In the genomic region with DNA sequence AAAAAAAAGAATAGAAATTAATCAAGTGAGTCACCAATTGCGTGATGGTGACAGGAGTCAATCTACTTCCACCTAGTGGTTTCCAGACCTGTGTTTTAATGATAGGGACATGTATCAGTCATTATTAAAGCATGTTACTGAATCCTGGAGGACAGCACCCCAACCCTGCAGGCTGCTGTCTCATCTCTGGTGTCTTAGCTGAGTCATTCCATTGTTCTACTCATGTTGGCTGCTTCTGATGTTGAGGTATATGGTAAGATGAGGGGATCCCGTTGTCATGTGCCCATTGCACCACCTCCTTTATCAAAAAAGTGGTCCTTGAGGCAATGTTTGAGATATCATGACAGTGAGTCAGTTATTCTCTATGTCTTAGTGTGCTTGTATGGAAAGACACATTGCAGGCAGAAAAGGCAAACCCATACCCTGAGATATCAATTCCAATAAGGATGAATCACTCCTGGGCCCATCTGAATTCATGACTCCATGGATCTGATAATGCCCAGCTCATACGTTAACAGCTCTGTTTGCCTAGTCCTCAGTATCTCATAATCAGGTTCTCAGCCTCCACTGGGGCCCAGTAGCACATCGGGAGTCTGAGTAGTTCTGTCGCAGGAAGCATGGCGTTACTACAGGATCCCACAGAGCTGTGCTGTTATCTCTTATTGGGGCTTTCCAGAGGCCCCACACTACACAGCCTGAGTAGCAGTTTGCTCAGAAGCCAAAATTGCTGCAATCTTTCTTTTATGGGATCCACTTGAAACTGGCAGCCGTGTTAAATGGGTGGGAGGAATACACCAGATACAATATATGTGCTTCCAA, we compare ENCODE assay signal across 1 cellular context.
A peak's percentile ranks its signal among the peaks of the same experiment; 100 is the strongest.
TF ChIP-seq lines count a peak whose summit lies in the region.

No MANE protein-coding gene starts in this region.

TF ChIP-seq in K562, 482 proteins besides CTCF, POLR2A, EP300 and RAD21 (continued from another document and continues in another):
- TF ChIP-seq, protein P1, sequence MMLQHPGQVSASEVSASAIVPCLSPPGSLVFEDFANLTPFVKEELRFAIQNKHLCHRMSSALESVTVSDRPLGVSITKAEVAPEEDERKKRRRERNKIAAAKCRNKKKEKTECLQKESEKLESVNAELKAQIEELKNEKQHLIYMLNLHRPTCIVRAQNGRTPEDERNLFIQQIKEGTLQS (IDR thresholded peaks at IDR 0.05), result peak; percentile 56
- TF ChIP-seq, protein P1 (CRISPR knock-in tag; conservative IDR thresholded peaks at IDR 0.05), result no peak
- TF ChIP-seq, protein P2, sequence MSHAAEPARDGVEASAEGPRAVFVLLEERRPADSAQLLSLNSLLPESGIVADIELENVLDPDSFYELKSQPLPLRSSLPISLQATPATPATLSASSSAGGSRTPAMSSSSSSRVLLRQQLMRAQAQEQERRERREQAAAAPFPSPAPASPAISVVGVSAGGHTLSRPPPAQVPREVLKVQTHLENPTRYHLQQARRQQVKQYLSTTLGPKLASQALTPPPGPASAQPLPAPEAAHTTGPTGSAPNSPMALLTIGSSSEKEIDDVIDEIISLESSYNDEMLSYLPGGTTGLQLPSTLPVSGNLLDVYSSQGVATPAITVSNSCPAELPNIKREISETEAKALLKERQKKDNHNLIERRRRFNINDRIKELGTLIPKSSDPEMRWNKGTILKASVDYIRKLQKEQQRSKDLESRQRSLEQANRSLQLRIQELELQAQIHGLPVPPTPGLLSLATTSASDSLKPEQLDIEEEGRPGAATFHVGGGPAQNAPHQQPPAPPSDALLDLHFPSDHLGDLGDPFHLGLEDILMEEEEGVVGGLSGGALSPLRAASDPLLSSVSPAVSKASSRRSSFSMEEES (CRISPR knock-in tag; IDR thresholded peaks at IDR 0.05), result no peak
- TF ChIP-seq, protein P3, sequence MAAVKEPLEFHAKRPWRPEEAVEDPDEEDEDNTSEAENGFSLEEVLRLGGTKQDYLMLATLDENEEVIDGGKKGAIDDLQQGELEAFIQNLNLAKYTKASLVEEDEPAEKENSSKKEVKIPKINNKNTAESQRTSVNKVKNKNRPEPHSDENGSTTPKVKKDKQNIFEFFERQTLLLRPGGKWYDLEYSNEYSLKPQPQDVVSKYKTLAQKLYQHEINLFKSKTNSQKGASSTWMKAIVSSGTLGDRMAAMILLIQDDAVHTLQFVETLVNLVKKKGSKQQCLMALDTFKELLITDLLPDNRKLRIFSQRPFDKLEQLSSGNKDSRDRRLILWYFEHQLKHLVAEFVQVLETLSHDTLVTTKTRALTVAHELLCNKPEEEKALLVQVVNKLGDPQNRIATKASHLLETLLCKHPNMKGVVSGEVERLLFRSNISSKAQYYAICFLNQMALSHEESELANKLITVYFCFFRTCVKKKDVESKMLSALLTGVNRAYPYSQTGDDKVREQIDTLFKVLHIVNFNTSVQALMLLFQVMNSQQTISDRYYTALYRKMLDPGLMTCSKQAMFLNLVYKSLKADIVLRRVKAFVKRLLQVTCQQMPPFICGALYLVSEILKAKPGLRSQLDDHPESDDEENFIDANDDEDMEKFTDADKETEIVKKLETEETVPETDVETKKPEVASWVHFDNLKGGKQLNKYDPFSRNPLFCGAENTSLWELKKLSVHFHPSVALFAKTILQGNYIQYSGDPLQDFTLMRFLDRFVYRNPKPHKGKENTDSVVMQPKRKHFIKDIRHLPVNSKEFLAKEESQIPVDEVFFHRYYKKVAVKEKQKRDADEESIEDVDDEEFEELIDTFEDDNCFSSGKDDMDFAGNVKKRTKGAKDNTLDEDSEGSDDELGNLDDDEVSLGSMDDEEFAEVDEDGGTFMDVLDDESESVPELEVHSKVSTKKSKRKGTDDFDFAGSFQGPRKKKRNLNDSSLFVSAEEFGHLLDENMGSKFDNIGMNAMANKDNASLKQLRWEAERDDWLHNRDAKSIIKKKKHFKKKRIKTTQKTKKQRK (IDR thresholded peaks at IDR 0.05; ENCODE audit: borderline replicate concordance, low read depth, low read length), result no peak
- no peak for TF ChIP-seq NFIX (CRISPR knock-in tag; IDR thresholded peaks at IDR 0.05; ENCODE audit: low read depth)
- TF ChIP-seq, protein P4, sequence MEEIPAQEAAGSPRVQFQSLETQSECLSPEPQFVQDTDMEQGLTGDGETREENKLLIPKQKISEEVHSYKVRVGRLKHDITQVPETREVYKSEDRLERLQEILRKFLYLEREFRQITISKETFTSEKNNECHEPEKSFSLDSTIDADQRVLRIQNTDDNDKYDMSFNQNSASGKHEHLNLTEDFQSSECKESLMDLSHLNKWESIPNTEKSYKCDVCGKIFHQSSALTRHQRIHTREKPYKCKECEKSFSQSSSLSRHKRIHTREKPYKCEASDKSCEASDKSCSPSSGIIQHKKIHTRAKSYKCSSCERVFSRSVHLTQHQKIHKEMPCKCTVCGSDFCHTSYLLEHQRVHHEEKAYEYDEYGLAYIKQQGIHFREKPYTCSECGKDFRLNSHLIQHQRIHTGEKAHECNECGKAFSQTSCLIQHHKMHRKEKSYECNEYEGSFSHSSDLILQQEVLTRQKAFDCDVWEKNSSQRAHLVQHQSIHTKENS (CRISPR knock-in tag; IDR thresholded peaks at IDR 0.05), result no peak
- TF ChIP-seq, protein P5, sequence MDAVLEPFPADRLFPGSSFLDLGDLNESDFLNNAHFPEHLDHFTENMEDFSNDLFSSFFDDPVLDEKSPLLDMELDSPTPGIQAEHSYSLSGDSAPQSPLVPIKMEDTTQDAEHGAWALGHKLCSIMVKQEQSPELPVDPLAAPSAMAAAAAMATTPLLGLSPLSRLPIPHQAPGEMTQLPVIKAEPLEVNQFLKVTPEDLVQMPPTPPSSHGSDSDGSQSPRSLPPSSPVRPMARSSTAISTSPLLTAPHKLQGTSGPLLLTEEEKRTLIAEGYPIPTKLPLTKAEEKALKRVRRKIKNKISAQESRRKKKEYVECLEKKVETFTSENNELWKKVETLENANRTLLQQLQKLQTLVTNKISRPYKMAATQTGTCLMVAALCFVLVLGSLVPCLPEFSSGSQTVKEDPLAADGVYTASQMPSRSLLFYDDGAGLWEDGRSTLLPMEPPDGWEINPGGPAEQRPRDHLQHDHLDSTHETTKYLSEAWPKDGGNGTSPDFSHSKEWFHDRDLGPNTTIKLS (IDR thresholded peaks at IDR 0.05; ENCODE audit: borderline replicate concordance, low read depth), result no peak
- TF ChIP-seq NFATC3 (IDR thresholded peaks at IDR 0.05), result no peak
- no peak for TF ChIP-seq CBX8 (IDR thresholded peaks at IDR 0.05; ENCODE audit: borderline replicate concordance, extremely low read depth, low read depth, low read length, poor library complexity, severe bottlenecking)
- TF ChIP-seq ZNF766 (CRISPR knock-in tag; conservative IDR thresholded peaks at IDR 0.05), result no peak
- no peak for TF ChIP-seq KHSRP (IDR thresholded peaks at IDR 0.05)
- TF ChIP-seq, protein P6, sequence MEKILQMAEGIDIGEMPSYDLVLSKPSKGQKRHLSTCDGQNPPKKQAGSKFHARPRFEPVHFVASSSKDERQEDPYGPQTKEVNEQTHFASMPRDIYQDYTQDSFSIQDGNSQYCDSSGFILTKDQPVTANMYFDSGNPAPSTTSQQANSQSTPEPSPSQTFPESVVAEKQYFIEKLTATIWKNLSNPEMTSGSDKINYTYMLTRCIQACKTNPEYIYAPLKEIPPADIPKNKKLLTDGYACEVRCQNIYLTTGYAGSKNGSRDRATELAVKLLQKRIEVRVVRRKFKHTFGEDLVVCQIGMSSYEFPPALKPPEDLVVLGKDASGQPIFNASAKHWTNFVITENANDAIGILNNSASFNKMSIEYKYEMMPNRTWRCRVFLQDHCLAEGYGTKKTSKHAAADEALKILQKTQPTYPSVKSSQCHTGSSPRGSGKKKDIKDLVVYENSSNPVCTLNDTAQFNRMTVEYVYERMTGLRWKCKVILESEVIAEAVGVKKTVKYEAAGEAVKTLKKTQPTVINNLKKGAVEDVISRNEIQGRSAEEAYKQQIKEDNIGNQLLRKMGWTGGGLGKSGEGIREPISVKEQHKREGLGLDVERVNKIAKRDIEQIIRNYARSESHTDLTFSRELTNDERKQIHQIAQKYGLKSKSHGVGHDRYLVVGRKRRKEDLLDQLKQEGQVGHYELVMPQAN (IDR thresholded peaks at IDR 0.05; ENCODE audit: borderline replicate concordance), result no peak
- TF ChIP-seq, protein P7, sequence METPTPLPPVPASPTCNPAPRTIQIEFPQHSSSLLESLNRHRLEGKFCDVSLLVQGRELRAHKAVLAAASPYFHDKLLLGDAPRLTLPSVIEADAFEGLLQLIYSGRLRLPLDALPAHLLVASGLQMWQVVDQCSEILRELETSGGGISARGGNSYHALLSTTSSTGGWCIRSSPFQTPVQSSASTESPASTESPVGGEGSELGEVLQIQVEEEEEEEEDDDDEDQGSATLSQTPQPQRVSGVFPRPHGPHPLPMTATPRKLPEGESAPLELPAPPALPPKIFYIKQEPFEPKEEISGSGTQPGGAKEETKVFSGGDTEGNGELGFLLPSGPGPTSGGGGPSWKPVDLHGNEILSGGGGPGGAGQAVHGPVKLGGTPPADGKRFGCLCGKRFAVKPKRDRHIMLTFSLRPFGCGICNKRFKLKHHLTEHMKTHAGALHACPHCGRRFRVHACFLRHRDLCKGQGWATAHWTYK (CRISPR knock-in tag; IDR thresholded peaks at IDR 0.05), result no peak
- no peak for TF ChIP-seq RBM15 (IDR thresholded peaks at IDR 0.05; ENCODE audit: insufficient read depth, low read length)
- no peak for TF ChIP-seq TFAM (CRISPR knock-in tag; conservative IDR thresholded peaks at IDR 0.05)
- no peak for TF ChIP-seq PTBP1 (IDR thresholded peaks at IDR 0.05; ENCODE audit: low read depth, low read length)
- peak; percentile 3 for TF ChIP-seq DACH1 (IDR thresholded peaks at IDR 0.05; ENCODE audit: partially characterized antibody)
- TF ChIP-seq NR4A1 (CRISPR knock-in tag; IDR thresholded peaks at IDR 0.05), result no peak
- 0 out of 2 replicates have a peak, but pooled peaks have one; percentile 41 for TF ChIP-seq NR4A1 (tag; IDR thresholded peaks at IDR 0.05)
- TF ChIP-seq ZNF165 (CRISPR knock-in tag; IDR thresholded peaks at IDR 0.05; ENCODE audit: borderline replicate concordance), result no peak
- no peak for TF ChIP-seq SP2 (IDR thresholded peaks at IDR 0.05; ENCODE audit: extremely low read depth, low read depth, low read length, poor library complexity, severe bottlenecking)
- no peak for TF ChIP-seq HDGF (IDR thresholded peaks at IDR 0.05)
- TF ChIP-seq, protein P8, sequence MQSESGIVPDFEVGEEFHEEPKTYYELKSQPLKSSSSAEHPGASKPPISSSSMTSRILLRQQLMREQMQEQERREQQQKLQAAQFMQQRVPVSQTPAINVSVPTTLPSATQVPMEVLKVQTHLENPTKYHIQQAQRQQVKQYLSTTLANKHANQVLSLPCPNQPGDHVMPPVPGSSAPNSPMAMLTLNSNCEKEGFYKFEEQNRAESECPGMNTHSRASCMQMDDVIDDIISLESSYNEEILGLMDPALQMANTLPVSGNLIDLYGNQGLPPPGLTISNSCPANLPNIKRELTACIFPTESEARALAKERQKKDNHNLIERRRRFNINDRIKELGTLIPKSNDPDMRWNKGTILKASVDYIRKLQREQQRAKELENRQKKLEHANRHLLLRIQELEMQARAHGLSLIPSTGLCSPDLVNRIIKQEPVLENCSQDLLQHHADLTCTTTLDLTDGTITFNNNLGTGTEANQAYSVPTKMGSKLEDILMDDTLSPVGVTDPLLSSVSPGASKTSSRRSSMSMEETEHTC (IDR thresholded peaks at IDR 0.05), result no peak
- TF ChIP-seq, protein P9, sequence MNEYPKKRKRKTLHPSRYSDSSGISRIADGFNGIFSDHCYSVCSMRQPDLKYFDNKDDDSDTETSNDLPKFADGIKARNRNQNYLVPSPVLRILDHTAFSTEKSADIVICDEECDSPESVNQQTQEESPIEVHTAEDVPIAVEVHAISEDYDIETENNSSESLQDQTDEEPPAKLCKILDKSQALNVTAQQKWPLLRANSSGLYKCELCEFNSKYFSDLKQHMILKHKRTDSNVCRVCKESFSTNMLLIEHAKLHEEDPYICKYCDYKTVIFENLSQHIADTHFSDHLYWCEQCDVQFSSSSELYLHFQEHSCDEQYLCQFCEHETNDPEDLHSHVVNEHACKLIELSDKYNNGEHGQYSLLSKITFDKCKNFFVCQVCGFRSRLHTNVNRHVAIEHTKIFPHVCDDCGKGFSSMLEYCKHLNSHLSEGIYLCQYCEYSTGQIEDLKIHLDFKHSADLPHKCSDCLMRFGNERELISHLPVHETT (CRISPR knock-in tag; conservative IDR thresholded peaks at IDR 0.05 in 1 of 2, IDR thresholded peaks at IDR 0.05 in 1 of 2), result 0 out of 4 replicates have a peak, but pooled peaks of 1 of the 2 experiments have one; percentile 25
- TF ChIP-seq ZNF146 (CRISPR knock-in tag; IDR thresholded peaks at IDR 0.05; ENCODE audit: unreplicated experiment), result no peak
- TF ChIP-seq CREB1 (IDR thresholded peaks at IDR 0.05), result no peak
- no peak for TF ChIP-seq CREB1 (CRISPR knock-in tag; IDR thresholded peaks at IDR 0.05)
- TF ChIP-seq MAFG (tag; conservative IDR thresholded peaks at IDR 0.05), result peak; percentile 86
- TF ChIP-seq ZNF41 (CRISPR knock-in tag; conservative IDR thresholded peaks at IDR 0.05), result no peak
- TF ChIP-seq MEIS2 (IDR thresholded peaks at IDR 0.05; ENCODE audit: partially characterized antibody), result peak; percentile 57
- no peak for TF ChIP-seq TCFL5 (CRISPR knock-in tag; conservative IDR thresholded peaks at IDR 0.05)
- TF ChIP-seq SLC30A9 (CRISPR knock-in tag; IDR thresholded peaks at IDR 0.05), result no peak
- TF ChIP-seq, protein P10, sequence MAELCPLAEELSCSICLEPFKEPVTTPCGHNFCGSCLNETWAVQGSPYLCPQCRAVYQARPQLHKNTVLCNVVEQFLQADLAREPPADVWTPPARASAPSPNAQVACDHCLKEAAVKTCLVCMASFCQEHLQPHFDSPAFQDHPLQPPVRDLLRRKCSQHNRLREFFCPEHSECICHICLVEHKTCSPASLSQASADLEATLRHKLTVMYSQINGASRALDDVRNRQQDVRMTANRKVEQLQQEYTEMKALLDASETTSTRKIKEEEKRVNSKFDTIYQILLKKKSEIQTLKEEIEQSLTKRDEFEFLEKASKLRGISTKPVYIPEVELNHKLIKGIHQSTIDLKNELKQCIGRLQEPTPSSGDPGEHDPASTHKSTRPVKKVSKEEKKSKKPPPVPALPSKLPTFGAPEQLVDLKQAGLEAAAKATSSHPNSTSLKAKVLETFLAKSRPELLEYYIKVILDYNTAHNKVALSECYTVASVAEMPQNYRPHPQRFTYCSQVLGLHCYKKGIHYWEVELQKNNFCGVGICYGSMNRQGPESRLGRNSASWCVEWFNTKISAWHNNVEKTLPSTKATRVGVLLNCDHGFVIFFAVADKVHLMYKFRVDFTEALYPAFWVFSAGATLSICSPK (IDR thresholded peaks at IDR 0.05; ENCODE audit: borderline replicate concordance), result no peak
- TF ChIP-seq, protein P11, sequence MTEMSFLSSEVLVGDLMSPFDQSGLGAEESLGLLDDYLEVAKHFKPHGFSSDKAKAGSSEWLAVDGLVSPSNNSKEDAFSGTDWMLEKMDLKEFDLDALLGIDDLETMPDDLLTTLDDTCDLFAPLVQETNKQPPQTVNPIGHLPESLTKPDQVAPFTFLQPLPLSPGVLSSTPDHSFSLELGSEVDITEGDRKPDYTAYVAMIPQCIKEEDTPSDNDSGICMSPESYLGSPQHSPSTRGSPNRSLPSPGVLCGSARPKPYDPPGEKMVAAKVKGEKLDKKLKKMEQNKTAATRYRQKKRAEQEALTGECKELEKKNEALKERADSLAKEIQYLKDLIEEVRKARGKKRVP (CRISPR knock-in tag; IDR thresholded peaks at IDR 0.05), result no peak
- TF ChIP-seq ZNF384 (IDR thresholded peaks at IDR 0.05; ENCODE audit: low read depth, low read length), result 0 out of 2 replicates have a peak, but pooled peaks have one; percentile 19
- no peak for TF ChIP-seq TGIF2 (CRISPR knock-in tag; IDR thresholded peaks at IDR 0.05)
- TF ChIP-seq ZNF586 (CRISPR knock-in tag; conservative IDR thresholded peaks at IDR 0.05), result no peak
- TF ChIP-seq EGR1 (conservative IDR thresholded peaks at IDR 0.05), result no peak
- TF ChIP-seq POLR2AphosphoS5 (IDR thresholded peaks at IDR 0.05; ENCODE audit: control insufficient read depth, insufficient read depth, low read depth, low read length), result no peak
- no peak for TF ChIP-seq NFRKB (IDR thresholded peaks at IDR 0.05; ENCODE audit: low read depth)
